In genomic region chr5:38772471-38772870, GRCh38 we compare ENCODE assay signal across 20 cellular contexts.
"Had no signal": no experiment of that assay in that cellular context is flagged by ENCODE, and none has a peak within 500 bp of the region (broad histone marks: within the 10 kb centered on the region; RNA-seq: fewer than 3 reads in every experiment).

No MANE protein-coding gene starts in this region.

- ATAC-seq: K562, SK-N-SH treated with all-trans-retinoic acid at 6 μM for 48 hours had no signal

- H3K9ac ChIP-seq: KMS-11 had no signal

- H3K4me2 ChIP-seq: KMS-11 had no signal

- H3K27ac ChIP-seq: HL-60, KMS-11, RWPE1 had no signal

- DNase-seq: Kasumi-1, MM.1S, NCI-H1092 treated with DMSO at 0.1 percent for 48 hours, NCI-H1436, NCI-H187, NCI-H2029, NCI-H2081 treated with DMSO at 0.1 percent for 48 hours, NCI-H2171, NCI-H226, NCI-H446, NCI-H510A, NCI-H524 treated with DMSO at 0.1 percent for 48 hours, NCI-H69, NCI-H774, SHP77 had no signal

- H3K4me3 ChIP-seq: K562 had no signal
